8 cellular contexts compared by ENCODE assay signal in the genomic region with DNA sequence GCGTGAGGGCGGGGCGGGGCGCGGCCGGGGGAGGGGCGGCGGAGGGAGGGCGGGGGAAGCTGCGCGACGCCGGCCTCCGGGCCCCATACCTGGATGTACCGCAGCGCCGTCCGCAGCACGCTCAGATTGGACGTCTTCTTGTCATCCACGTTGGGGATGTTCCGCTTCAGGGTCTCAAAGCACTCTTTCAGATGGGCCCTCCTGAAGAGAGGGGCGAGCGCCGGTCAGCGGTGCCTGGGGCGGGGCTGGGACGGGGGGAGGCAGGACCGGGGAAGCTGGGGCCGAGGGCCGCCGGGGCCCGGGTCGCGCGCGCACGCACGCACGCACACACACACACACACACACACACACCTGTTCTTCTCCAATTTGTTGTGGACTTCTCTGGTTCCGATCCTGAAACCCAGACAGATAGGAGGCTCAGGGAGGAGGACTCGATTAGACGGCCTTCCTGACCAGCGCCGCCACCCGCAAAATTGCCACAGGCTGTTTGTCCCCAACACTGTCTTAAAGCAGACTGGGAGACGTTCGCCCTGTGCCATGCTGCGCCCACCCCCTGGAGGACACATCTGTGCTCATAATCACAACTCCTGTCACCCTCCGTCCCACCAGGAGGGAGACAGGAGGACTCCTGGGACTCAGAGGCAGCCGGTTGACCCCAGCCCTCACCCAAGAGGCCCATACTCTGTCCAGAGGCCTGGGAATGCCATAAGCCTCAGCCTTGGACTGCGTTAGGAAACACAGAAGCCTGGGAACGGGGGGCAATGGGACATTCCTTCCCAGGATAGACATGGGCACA.
DNase-seq lines count a peak whose midpoint lies in the region; ATAC-seq and TF ChIP-seq lines count a peak whose summit lies in the region.

No MANE protein-coding gene starts in this region.

- TF ChIP-seq CTCF in AG04449 (IDR thresholded peaks at IDR 0.05; ENCODE audit: insufficient read depth, low read length, missing control alignments) (no peak), choroid plexus epithelial cell (conservative IDR thresholded peaks at IDR 0.05; ENCODE audit: low read depth, low read length) (no peak)

- H3K36me3 ChIP-seq in muscle layer of colon (ENCODE audit: insufficient read depth, low read length), result no peaks in the 10 kb centered on the region

- POLR2A ChIA-PET in AG04449 (lab: Yijun Ruan, JAX), result interaction anchor here (1.4 to 2.6 kb wide), 4 partner anchors 7 to 677 kb away, joined by 4 to 17 read pairs (median 11); no protein-coding TSS in a partner anchor

- TF ChIP-seq RAD21 in Ishikawa (IDR thresholded peaks at IDR 0.05; ENCODE audit: low read depth), result no peak

- CTCF ChIA-PET in AG04449 (lab: Yijun Ruan, JAX), result interaction anchor here (2.3 to 5.2 kb wide), 4 partner anchors 10 to 23 kb away, joined by 9 to 91 read pairs (median 33); no protein-coding TSS in a partner anchor

- H3K9me3 ChIP-seq in muscle layer of colon (ENCODE audit: low read length), result no peaks in the 10 kb centered on the region

- ATAC-seq in GM21576 (IDR thresholded peaks at IDR 0.05; ENCODE audit: unreplicated experiment), result no peak

- H3K4me3 ChIP-seq in AG04449 (ENCODE audit: low read depth, low read length), result peak overlapping the region; percentile 26
- H3K4me3 ChIP-seq in choroid plexus epithelial cell (ENCODE audit: low read depth, low read length), result peak overlapping the region; percentile 55
- H3K4me3 ChIP-seq in muscle layer of colon (ENCODE audit: low read depth in 1 of 2, low read length in 2 of 2), result peak overlapping the region; percentile 7 to 41

- peak overlapping the region; percentile 74 for H3K9ac ChIP-seq in muscle layer of colon (ENCODE audit: low read length)

- DNase-seq in AG04449 (ENCODE audit: low read depth, low spot score) (no peak), choroid plexus epithelial cell (ENCODE audit: low read depth) (no peak), COLO829 (ENCODE audit: low spot score) (no peak), NOMO-1 treated with dmso at 0.1 percent for 144 hours (lab: John Stamatoyannopoulos, UW; ENCODE audit: unreplicated experiment) (no peak), NCI-H2171 treated with DMSO at 0.1 percent for 48 hours (lab: John Stamatoyannopoulos, UW) (no peak)

- TF ChIP-seq EP300 in Ishikawa (IDR thresholded peaks at IDR 0.05; ENCODE audit: borderline replicate concordance), result no peak

- peak overlapping the region; percentile 100 for H3K27ac ChIP-seq in muscle layer of colon (ENCODE audit: low read depth, low read length)

- H3K27me3 ChIP-seq in muscle layer of colon (ENCODE audit: control insufficient read depth in 1 of 2, insufficient read depth in 2 of 2, low read length in 2 of 2), result no peaks in the 10 kb centered on the region

- peaks cover 75% of the 10 kb centered on the region for H3K4me1 ChIP-seq in muscle layer of colon (ENCODE audit: insufficient read depth, low read length)

TF ChIP-seq in Ishikawa, 13 proteins besides CTCF, POLR2A, EP300 and RAD21:
- TF ChIP-seq ZBTB7A (IDR thresholded peaks at IDR 0.05; ENCODE audit: low read depth), result peak; percentile 39; the same call in 1 of the 2 replicates
- TF ChIP-seq TCF12 (IDR thresholded peaks at IDR 0.05; ENCODE audit: low read depth), result no peak
